In the genomic region with DNA sequence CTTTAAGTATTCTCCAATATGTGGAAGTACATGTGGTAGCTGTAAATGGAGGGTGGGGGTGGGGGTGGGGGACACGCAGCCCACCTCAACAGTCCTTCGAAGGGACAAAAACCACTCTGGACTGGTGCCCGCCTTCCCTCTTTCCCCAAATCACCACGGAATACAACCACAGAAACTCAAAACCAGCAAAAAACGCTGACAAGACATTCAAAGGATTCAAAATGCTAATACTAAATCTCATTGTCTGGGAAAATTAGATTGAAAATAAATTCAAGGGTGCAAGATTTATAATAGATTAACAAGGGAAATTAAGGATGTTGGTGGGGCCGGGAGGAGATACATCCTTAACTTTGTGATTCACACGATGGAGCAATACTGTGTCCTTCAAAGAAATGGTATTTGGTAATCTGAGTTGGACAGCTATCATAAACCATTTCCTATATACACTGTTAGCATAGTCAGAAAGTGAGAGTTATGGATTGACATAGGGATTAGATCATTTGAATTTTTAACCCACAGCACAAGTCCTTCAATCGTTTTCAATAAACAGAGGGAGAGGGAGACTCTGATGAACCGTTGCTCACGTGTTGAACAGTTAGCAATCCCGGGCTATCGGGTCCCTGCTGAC, we compare ENCODE assay signal across 8 cellular contexts. TPM values are rescaled to one million over a fixed set of nuclear protein-coding genes. Genes with fewer than 3 reads are reported as not detected.
DNase-seq lines count a peak whose midpoint lies in the region; ATAC-seq lines count a peak whose summit lies in the region.

No MANE protein-coding gene starts in this region.

- H3K9ac ChIP-seq in iPS-15b (ENCODE audit: low read depth, low read length) (no peak overlapping the region), stomach smooth muscle (ENCODE audit: low read length in 2 of 2) (no peak overlapping the region)

- no peak for ATAC-seq in activated CD4-positive, alpha-beta T cell treated with anti-CD3 and anti-CD28 coated beads for 36 hours
- no peak for ATAC-seq in HG03108 (IDR thresholded peaks at IDR 0.05; ENCODE audit: unreplicated experiment)

- no peaks in the 10 kb centered on the region for H3K27me3 Mint-ChIP-seq in activated CD4-positive, alpha-beta T cell treated with anti-CD3 and anti-CD28 coated beads for 36 hours
- no peaks in the 10 kb centered on the region for H3K27me3 Mint-ChIP-seq in activated CD4-positive, alpha-beta memory T cell treated with anti-CD3 and anti-CD28 coated beads, Interleukin-2, amount 10 ng/mL, durations not matched to agents 7 days and 5 days

- H3K36me3 ChIP-seq in iPS-15b (ENCODE audit: control insufficient read depth, insufficient read depth, low read length) (no peaks in the 10 kb centered on the region), stomach smooth muscle (ENCODE audit: control insufficient read depth in 2 of 2, insufficient read depth in 2 of 2, low read length in 2 of 2) (no peaks in the 10 kb centered on the region)

- DNase-seq in activated CD4-positive, alpha-beta T cell treated with anti-CD3 and anti-CD28 coated beads for 36 hours, result no peak
- no peak for DNase-seq in activated CD4-positive, alpha-beta T cell treated with anti-CD3 and anti-CD28 coated beads for 4 hours
- no peak for DNase-seq in activated CD4-positive, alpha-beta memory T cell treated with anti-CD3 and anti-CD28 coated beads, Interleukin-2, amount 10 ng/mL, durations not matched to agents 7 days and 5 days
- no peak for DNase-seq in stimulated activated CD4-positive, alpha-beta T cell treated with anti-CD3 and anti-CD28 coated beads, Interleukin-15, amount 100 ng/mL, for 24 hours
- DNase-seq in NCI-H526 treated with DMSO at 0.1 percent for 48 hours (lab: John Stamatoyannopoulos, UW), result no peak

- intact Hi-C loops in activated CD4-positive, alpha-beta T cell treated with anti-CD3 and anti-CD28 coated beads for 36 hours (cut with DNase I, micrococcal nuclease), result loop anchor here (1.0 to 5.0 kb wide), 7 partner anchors 17 to 562 kb away; a partner anchor contains a TSS

- H3K27me3 ChIP-seq in iPS-15b (ENCODE audit: control insufficient read depth, insufficient read depth, low read length), result peaks cover 8% of the 10 kb centered on the region
- no peaks in the 10 kb centered on the region for H3K27me3 ChIP-seq in stomach smooth muscle (ENCODE audit: control insufficient read depth in 1 of 2, insufficient read depth in 2 of 2, low read length in 2 of 2)

- peak overlapping the region; percentile 74 for H3K4me3 Mint-ChIP-seq in activated CD4-positive, alpha-beta T cell treated with anti-CD3 and anti-CD28 coated beads for 36 hours
- H3K4me3 Mint-ChIP-seq in activated CD4-positive, alpha-beta memory T cell treated with anti-CD3 and anti-CD28 coated beads, Interleukin-2, amount 10 ng/mL, durations not matched to agents 7 days and 5 days, result peak overlapping the region; percentile 25

- peaks cover 6% of the 10 kb centered on the region for H3K36me3 Mint-ChIP-seq in activated CD4-positive, alpha-beta T cell treated with anti-CD3 and anti-CD28 coated beads for 36 hours (ENCODE audit: low read depth)
- H3K36me3 Mint-ChIP-seq in activated CD4-positive, alpha-beta memory T cell treated with anti-CD3 and anti-CD28 coated beads, Interleukin-2, amount 10 ng/mL, durations not matched to agents 7 days and 5 days (ENCODE audit: low read depth), result peaks cover 7% of the 10 kb centered on the region

- H3K4me3 ChIP-seq in iPS-15b (ENCODE audit: low read depth, low read length), result peak overlapping the region; percentile 99
- peak overlapping the region; percentile 89 to 96 for H3K4me3 ChIP-seq in stomach smooth muscle (ENCODE audit: low read length in 2 of 2)

- no peaks in the 10 kb centered on the region for H3K9me3 ChIP-seq in iPS-15b (ENCODE audit: control insufficient read depth, insufficient read depth, low read length)
- H3K9me3 ChIP-seq in stomach smooth muscle (ENCODE audit: control insufficient read depth in 2 of 2, low read length in 2 of 2), result no peaks in the 10 kb centered on the region

- CTCF ChIA-PET in activated CD4-positive, alpha-beta T cell treated with anti-CD3 and anti-CD28 coated beads for 36 hours (lab: Charles Lee), result interaction anchor here (0.8 to 2.3 kb wide), 6 partner anchors 9 to 86 kb away, joined by 3 to 10 read pairs (median 3); no protein-coding TSS in a partner anchor
- CTCF ChIA-PET in activated CD4-positive, alpha-beta memory T cell treated with anti-CD3 and anti-CD28 coated beads, Interleukin-2, amount 10 ng/mL, durations not matched to agents 7 days and 5 days (lab: Charles Lee), result interaction anchor here (1.0 to 2.8 kb wide), 4 partner anchors 47 to 371 kb away, joined by 3 to 13 read pairs (median 4); a partner anchor contains a TSS

- no peaks in the 10 kb centered on the region for H3K9me3 Mint-ChIP-seq in activated CD4-positive, alpha-beta T cell treated with anti-CD3 and anti-CD28 coated beads for 36 hours (ENCODE audit: low read depth)
- no peaks in the 10 kb centered on the region for H3K9me3 Mint-ChIP-seq in activated CD4-positive, alpha-beta memory T cell treated with anti-CD3 and anti-CD28 coated beads, Interleukin-2, amount 10 ng/mL, durations not matched to agents 7 days and 5 days

- H3K27ac Mint-ChIP-seq in activated CD4-positive, alpha-beta T cell treated with anti-CD3 and anti-CD28 coated beads for 36 hours, result peak overlapping the region; percentile 94
- no peak overlapping the region for H3K27ac Mint-ChIP-seq in activated CD4-positive, alpha-beta memory T cell treated with anti-CD3 and anti-CD28 coated beads, Interleukin-2, amount 10 ng/mL, durations not matched to agents 7 days and 5 days

- POLR2A ChIA-PET in activated CD4-positive, alpha-beta T cell treated with anti-CD3 and anti-CD28 coated beads for 36 hours (lab: Charles Lee), result interaction anchor here (0.7 to 1.6 kb wide), 6 partner anchors 10 to 271 kb away, joined by 3 to 7 read pairs (median 4); a partner anchor contains a TSS
- POLR2A ChIA-PET in activated CD4-positive, alpha-beta memory T cell treated with anti-CD3 and anti-CD28 coated beads, Interleukin-2, amount 10 ng/mL, durations not matched to agents 7 days and 5 days (lab: Charles Lee), result interaction anchor here (0.7 to 3.8 kb wide), 21 partner anchors 12 to 562 kb away, joined by 3 to 19 read pairs (median 4); a partner anchor contains a TSS

- H3K4me1 Mint-ChIP-seq in activated CD4-positive, alpha-beta T cell treated with anti-CD3 and anti-CD28 coated beads for 36 hours, result peaks cover 38% of the 10 kb centered on the region
- H3K4me1 Mint-ChIP-seq in activated CD4-positive, alpha-beta memory T cell treated with anti-CD3 and anti-CD28 coated beads, Interleukin-2, amount 10 ng/mL, durations not matched to agents 7 days and 5 days, result peaks cover 38% of the 10 kb centered on the region

- H3K4me1 ChIP-seq in iPS-15b (ENCODE audit: control insufficient read depth, insufficient read depth, low read length) (no peaks in the 10 kb centered on the region), stomach smooth muscle (ENCODE audit: control insufficient read depth, insufficient read depth, low read length) (peaks cover 20% of the 10 kb centered on the region)

- H3K27ac ChIP-seq in stomach smooth muscle (ENCODE audit: low read length), result no peak overlapping the region

RNA-seq across cellular contexts. Expression of a gene that starts 0.8 kb away (rescaled TPM):
- 10 to 100 TPM; 14.9 to 17.0 TPM for total RNA-seq in activated CD4-positive, alpha-beta T cell treated with anti-CD3 and anti-CD28 coated beads for 36 hours
- 10 to 100 TPM; 16.5 TPM for total RNA-seq in activated CD4-positive, alpha-beta memory T cell treated with anti-CD3 and anti-CD28 coated beads, Interleukin-2, amount 10 ng/mL, durations not matched to agents 7 days and 5 days

RNA-seq across cellular contexts. Expression of a gene that starts 1.1 kb away (rescaled TPM):
- 1 to 10 TPM; 2.5 TPM for total RNA-seq in activated CD4-positive, alpha-beta T cell treated with anti-CD3 and anti-CD28 coated beads for 36 hours
- total RNA-seq in activated CD4-positive, alpha-beta memory T cell treated with anti-CD3 and anti-CD28 coated beads, Interleukin-2, amount 10 ng/mL, durations not matched to agents 7 days and 5 days, result 1 to 10 TPM; 1.6 to 2.1 TPM
